Comparison of ENCODE assay signal across 24 cellular contexts in the genomic region with DNA sequence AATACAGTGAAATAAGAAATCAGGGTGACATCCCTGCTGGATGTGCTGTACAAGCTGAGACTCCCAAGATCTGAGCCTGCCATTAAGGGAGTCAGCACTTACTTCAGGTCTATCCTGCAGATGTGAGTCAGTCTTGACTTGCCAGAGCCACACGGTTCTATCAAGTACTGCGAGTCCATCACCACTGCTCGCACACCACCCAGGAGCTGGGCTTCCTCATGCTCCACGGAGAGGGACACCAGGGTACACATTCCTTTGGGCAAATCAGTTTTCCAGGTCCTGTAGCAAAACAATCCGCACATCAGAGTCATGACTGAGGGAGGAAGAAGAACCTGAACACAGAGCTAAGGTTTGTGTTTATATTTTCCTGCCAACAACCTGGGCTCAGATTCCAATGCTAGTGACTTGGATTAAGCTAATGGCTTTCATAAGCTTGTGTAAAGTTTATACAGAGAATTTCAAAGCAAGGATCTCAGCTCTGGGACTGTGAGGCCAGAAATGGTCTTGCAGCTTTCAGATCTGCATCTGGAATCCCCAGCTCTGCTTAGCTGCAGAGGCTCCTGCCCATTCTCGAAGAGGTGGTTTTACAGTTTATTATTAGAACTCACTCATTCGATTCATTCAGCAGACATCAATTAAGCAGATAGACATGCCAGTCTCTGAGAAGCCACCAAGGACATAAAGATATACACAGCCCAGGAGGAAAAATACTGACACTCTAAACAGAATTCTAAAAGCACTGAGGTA.
DNase-seq lines count a peak whose midpoint lies in the region; ATAC-seq and TF ChIP-seq lines count a peak whose summit lies in the region.
"Had no signal": no experiment of that assay in that cellular context is flagged by ENCODE, and none has a peak within 500 bp of the region (broad histone marks: within the 10 kb centered on the region; RNA-seq: fewer than 3 reads in every experiment).

No MANE protein-coding gene starts in this region.

- H3K27ac ChIP-seq in stomach (peak overlapping the region in 4 of 5 donors; percentile 9 to 62 (median 46)), PC-9 (no peak overlapping the region), osteoblast (ENCODE audit: low read depth, low read length) (no peak overlapping the region)
- no peak overlapping the region for H3K27ac ChIP-seq in CD8-positive, alpha-beta T cell (ENCODE audit: low read depth, low read length)
- H3K27ac ChIP-seq: C4-2B, KMS-11, right lobe of liver had no signal

- no peak for TF ChIP-seq CTCF in stomach (IDR thresholded peaks at IDR 0.05)
- TF ChIP-seq CTCF in CD8-positive, alpha-beta T cell (IDR thresholded peaks at IDR 0.05) = no peak
- TF ChIP-seq CTCF in PC-9 (conservative IDR thresholded peaks at IDR 0.05) = no peak
- TF ChIP-seq CTCF in osteoblast (IDR thresholded peaks at IDR 0.05; ENCODE audit: extremely low read depth, low read depth, low read length) = no peak

- H4K20me1 ChIP-seq in PC-9 (ENCODE audit: insufficient read depth) = no peaks in the 10 kb centered on the region
- H4K20me1 ChIP-seq in osteoblast (ENCODE audit: insufficient read depth, low read length) = peaks cover 8% of the 10 kb centered on the region

- DNase-seq in stomach (no peak), PC-9 (no peak), SIG-M5 treated with dmso at 0.1 percent for 504 hours (lab: John Stamatoyannopoulos, UW; ENCODE audit: unreplicated experiment) (no peak), osteoblast (ENCODE audit: insufficient read length, low spot score, missing footprints) (no peak)
- DNase-seq in CD8-positive, alpha-beta T cell = no peak
- DNase-seq: activated CD4-positive, alpha-beta T cell treated with anti-CD3 and anti-CD28 coated beads, Interleukin-2, amount 10 ng/mL, durations not matched to agents 24 days and 14 days; activated T-cell treated with anti-CD3 and anti-CD28 coated beads, Interleukin-2, amount 50 U/mL, for 1 hour; cerebellar nuclear complex; DND-41; hippocampal formation; NCI-H187; NCI-H524 treated with DMSO at 0.1 percent for 48 hours; nephron progenitor cell; right lobe of liver; stimulated activated CD4-positive, alpha-beta T cell treated with anti-CD3 and anti-CD28 coated beads, Interleukin-4, amount 100 ng/mL, for 24 hours had no signal

- no peaks in the 10 kb centered on the region for H3K9me3 Mint-ChIP-seq in dendritic cell treated with granulocyte-macrophage colony-stimulating factor and Interleukin-4, amounts not matched to agents 40 ng/mL and 50 ng/mL, for 4 days
- no peaks in the 10 kb centered on the region for H3K9me3 Mint-ChIP-seq in CD8-positive, alpha-beta T cell
- H3K9me3 Mint-ChIP-seq: activated CD4-positive, alpha-beta T cell treated with anti-CD3 and anti-CD28 coated beads, Interleukin-2, amount 10 ng/mL, durations not matched to agents 24 days and 14 days; nephron progenitor cell; T-helper 1 cell treated with Interleukin-12 subunit alpha and Interleukin-12 subunit beta and Interleukin-4 antibody, amounts not matched to agents 30 μg/mL and 1 μg/mL, for 36 hours had no signal

- H3K4me2 ChIP-seq in PC-9 = no peak overlapping the region
- no peak overlapping the region for H3K4me2 ChIP-seq in osteoblast (ENCODE audit: insufficient read depth, low read length)
- H3K4me2 ChIP-seq: KMS-11 had no signal

- ATAC-seq in GM18517 (IDR thresholded peaks at IDR 0.05; ENCODE audit: unreplicated experiment) = peak; percentile 34
- ATAC-seq in HG02759 (IDR thresholded peaks at IDR 0.05; ENCODE audit: unreplicated experiment) = peak; percentile 43
- no peak for ATAC-seq in CD8-positive, alpha-beta T cell
- ATAC-seq: esophagus mucosa, Panc1, right lobe of liver had no signal

- no peaks in the 10 kb centered on the region for H3K79me2 ChIP-seq in PC-9 (ENCODE audit: low read depth)
- H3K79me2 ChIP-seq in osteoblast (ENCODE audit: insufficient read depth, low read length) = peaks cover 5% of the 10 kb centered on the region

- H3K36me3 ChIP-seq in stomach (peaks cover 30 to 73% (median 54%) of the 10 kb centered on the region in 4 donors), PC-9 (ENCODE audit: low read depth) (peaks cover 14% of the 10 kb centered on the region), osteoblast (ENCODE audit: insufficient read depth, low read length) (peaks cover 77% of the 10 kb centered on the region)
- H3K36me3 ChIP-seq in CD8-positive, alpha-beta T cell (ENCODE audit: insufficient read depth, low read length) = no peaks in the 10 kb centered on the region

- H3K4me1 ChIP-seq in stomach = peaks cover 0 to 53% (median 38%) of the 10 kb centered on the region in 4 donors
- no peaks in the 10 kb centered on the region for H3K4me1 ChIP-seq in CD8-positive, alpha-beta T cell (ENCODE audit: insufficient read depth, low read length)
- no peaks in the 10 kb centered on the region for H3K4me1 ChIP-seq in PC-9 (replicated peaks; ENCODE audit: insufficient read depth)
- H3K4me1 ChIP-seq in osteoblast (ENCODE audit: insufficient read depth, low read length) = peaks cover 38% of the 10 kb centered on the region
- H3K4me1 ChIP-seq: right lobe of liver had no signal

- 64 to 83% (median 77%) methylated on average over 7 of the region's 7 CpGs for WGBS in stomach, 5 donors

- H3K36me3 Mint-ChIP-seq in dendritic cell treated with granulocyte-macrophage colony-stimulating factor and Interleukin-4, amounts not matched to agents 40 ng/mL and 50 ng/mL, for 4 days (ENCODE audit: low read depth) = peaks cover 32% of the 10 kb centered on the region
- no peaks in the 10 kb centered on the region for H3K36me3 Mint-ChIP-seq in CD8-positive, alpha-beta T cell
- H3K36me3 Mint-ChIP-seq: activated naive CD8-positive, alpha-beta T cell had no signal

- H3K27me3 ChIP-seq in stomach (no peaks in the 10 kb centered on the region), PC-9 (ENCODE audit: insufficient read depth, low read depth) (no peaks in the 10 kb centered on the region), osteoblast (ENCODE audit: insufficient read depth, low read length) (no peaks in the 10 kb centered on the region)
- H3K27me3 ChIP-seq in CD8-positive, alpha-beta T cell (ENCODE audit: insufficient read depth, low read length) = no peaks in the 10 kb centered on the region
- H3K27me3 ChIP-seq: right lobe of liver had no signal

- peak overlapping the region; percentile 87 for H3K27ac Mint-ChIP-seq in dendritic cell treated with granulocyte-macrophage colony-stimulating factor and Interleukin-4, amounts not matched to agents 40 ng/mL and 50 ng/mL, for 4 days
- no peak overlapping the region for H3K27ac Mint-ChIP-seq in CD8-positive, alpha-beta T cell
- H3K27ac Mint-ChIP-seq: activated CD4-positive, alpha-beta T cell treated with anti-CD3 and anti-CD28 coated beads, Interleukin-2, amount 10 ng/mL, durations not matched to agents 24 days and 14 days; activated naive CD8-positive, alpha-beta T cell; T-helper 1 cell treated with Interleukin-12 subunit alpha and Interleukin-12 subunit beta and Interleukin-4 antibody, amounts not matched to agents 30 μg/mL and 1 μg/mL, for 36 hours had no signal

- H3K4me3 ChIP-seq in stomach (no peak overlapping the region), PC-9 (no peak overlapping the region), osteoblast (ENCODE audit: insufficient read depth, low read length) (no peak overlapping the region)
- no peak overlapping the region for H3K4me3 ChIP-seq in CD8-positive, alpha-beta T cell (ENCODE audit: low read depth, low read length)
- H3K4me3 ChIP-seq: right lobe of liver had no signal

- H3F3A ChIP-seq in PC-9 (ENCODE audit: insufficient read depth, low read depth) = peaks cover 4% of the 10 kb centered on the region

- POLR2A ChIA-PET in CD8-positive, alpha-beta T cell (lab: Charles Lee) = no interaction called here
- POLR2A ChIA-PET in PC-9 (lab: Charles Lee; ENCODE audit: unreplicated experiment) = no interaction called here

- no peak for TF ChIP-seq EP300 in stomach (IDR thresholded peaks at IDR 0.05)

- peaks cover 60% of the 10 kb centered on the region for H3K4me1 Mint-ChIP-seq in dendritic cell treated with granulocyte-macrophage colony-stimulating factor and Interleukin-4, amounts not matched to agents 40 ng/mL and 50 ng/mL, for 4 days (ENCODE audit: low read depth)
- H3K4me1 Mint-ChIP-seq in CD8-positive, alpha-beta T cell (ENCODE audit: low read depth) = no peaks in the 10 kb centered on the region
- H3K4me1 Mint-ChIP-seq: activated CD4-positive, alpha-beta T cell treated with anti-CD3 and anti-CD28 coated beads, Interleukin-2, amount 10 ng/mL, durations not matched to agents 24 days and 14 days had no signal

- H3K4me3 Mint-ChIP-seq in dendritic cell treated with granulocyte-macrophage colony-stimulating factor and Interleukin-4, amounts not matched to agents 40 ng/mL and 50 ng/mL, for 4 days = no peak overlapping the region
- H3K4me3 Mint-ChIP-seq in CD8-positive, alpha-beta T cell = no peak overlapping the region
- H3K4me3 Mint-ChIP-seq: activated CD4-positive, alpha-beta T cell treated with anti-CD3 and anti-CD28 coated beads, Interleukin-2, amount 10 ng/mL, durations not matched to agents 24 days and 14 days; activated naive CD8-positive, alpha-beta T cell; nephron progenitor cell; T-helper 1 cell treated with Interleukin-12 subunit alpha and Interleukin-12 subunit beta and Interleukin-4 antibody, amounts not matched to agents 30 μg/mL and 1 μg/mL, for 36 hours had no signal

- H3K9me2 ChIP-seq in PC-9 (ENCODE audit: insufficient read depth) = no peaks in the 10 kb centered on the region; the same call in 1 of the 2 replicates

- CTCF ChIA-PET in CD8-positive, alpha-beta T cell (lab: Charles Lee) = no interaction called here
- CTCF ChIA-PET in PC-9 (lab: Charles Lee) = no interaction called here

- H2AFZ ChIP-seq in PC-9 (no peak overlapping the region), osteoblast (ENCODE audit: low read length) (no peak overlapping the region)

- H3K9me3 ChIP-seq in stomach = no peaks in the 10 kb centered on the region
- H3K9me3 ChIP-seq in CD8-positive, alpha-beta T cell (ENCODE audit: low read length) = no peaks in the 10 kb centered on the region
- no peaks in the 10 kb centered on the region for H3K9me3 ChIP-seq in PC-9 (ENCODE audit: insufficient read depth, low read depth)
- no peaks in the 10 kb centered on the region for H3K9me3 ChIP-seq in osteoblast (ENCODE audit: low read depth, low read length)
- H3K9me3 ChIP-seq: right lobe of liver had no signal

- no peak for TF ChIP-seq POLR2A in stomach (IDR thresholded peaks at IDR 0.05)

- H3K27me3 Mint-ChIP-seq in dendritic cell treated with granulocyte-macrophage colony-stimulating factor and Interleukin-4, amounts not matched to agents 40 ng/mL and 50 ng/mL, for 4 days = no peaks in the 10 kb centered on the region
- peaks cover 12% of the 10 kb centered on the region for H3K27me3 Mint-ChIP-seq in CD8-positive, alpha-beta T cell (ENCODE audit: low read depth)

- BruUV-seq in PC-9 (replicated peaks; lab: Mats Ljungman, UMichigan) = no TSS peak

- intact Hi-C loops in dendritic cell treated with granulocyte-macrophage colony-stimulating factor and Interleukin-4, amounts not matched to agents 40 ng/mL and 50 ng/mL, for 4 days (cut with micrococcal nuclease) = loop anchor here (10.0 kb wide), 1 partner anchor 98 kb away; no protein-coding TSS in a partner anchor
- intact Hi-C loops in stomach (cut with DNase I; ENCODE audit: low total_unique reads) (no loop called here), PC-9 (cut with micrococcal nuclease; ENCODE audit: unreplicated experiment) (no loop called here)
- intact Hi-C loops in CD8-positive, alpha-beta T cell (cut with DNase I, micrococcal nuclease) = no loop called here

Comparison
In these comparisons a context has a peak if more than half of its experiments do, and no peak if none do; other contexts are left out.
1. H3K27ac ChIP-seq: peak in stomach (4 of 5); none in CD8-positive, alpha-beta T cell (single experiment), PC-9 (single experiment) and osteoblast (single experiment).